In the genomic region with DNA sequence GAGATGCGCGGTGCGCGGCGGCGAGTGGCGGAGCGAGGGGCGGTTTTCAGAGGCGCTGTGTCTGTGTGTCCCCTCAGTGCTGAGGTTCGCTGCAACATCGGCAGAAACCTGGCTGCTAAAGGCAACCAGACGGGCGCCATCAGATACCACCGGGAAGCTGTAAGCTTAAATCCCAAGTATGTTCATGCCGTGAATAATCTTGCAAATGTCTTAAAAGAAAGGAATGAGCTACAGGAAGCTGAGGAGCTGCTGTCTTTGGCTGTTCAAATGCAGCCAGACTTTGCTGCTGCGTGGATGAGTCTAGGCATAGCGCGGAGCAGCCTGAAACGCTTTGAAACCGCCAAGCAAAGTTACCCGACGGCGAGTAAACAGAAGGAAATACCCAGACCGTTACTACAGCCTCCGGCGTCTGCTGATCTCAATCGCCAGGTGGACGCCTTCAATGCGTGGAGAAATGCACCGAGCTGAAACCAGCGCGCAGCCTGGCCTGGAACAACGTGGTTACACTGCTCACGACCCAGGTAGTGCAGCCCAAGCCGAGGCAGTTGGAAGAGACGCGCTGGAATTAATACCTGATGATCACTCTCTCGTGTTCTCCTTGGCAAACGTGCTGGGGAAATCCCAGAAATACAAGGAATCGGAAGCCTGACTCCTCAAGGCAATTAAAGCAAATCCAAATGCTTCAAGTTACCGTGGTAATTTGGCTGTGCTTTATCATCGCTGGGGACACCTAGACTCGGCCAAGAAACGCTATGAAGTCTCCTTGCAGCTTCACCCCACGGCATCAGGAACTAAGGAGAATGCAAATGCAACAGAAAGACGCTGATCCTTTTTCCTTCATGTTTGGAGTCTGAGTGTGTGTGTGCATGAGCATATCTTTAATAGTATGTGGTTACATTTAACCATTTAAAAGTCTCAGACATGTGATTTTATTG, we compare ENCODE assay signal across 11 cellular contexts. TPM values are rescaled to one million over a fixed set of nuclear protein-coding genes. Genes with fewer than 3 reads are reported as not detected.
A peak's percentile ranks its signal among the peaks of the same experiment; 100 is the strongest.
DNase-seq lines count a peak whose midpoint lies in the region; ATAC-seq and TF ChIP-seq lines count a peak whose summit lies in the region.
"Had no signal": no experiment of that assay in that cellular context is flagged by ENCODE, and none has a peak within 500 bp of the region (broad histone marks: within the 10 kb centered on the region; RNA-seq: fewer than 3 reads in every experiment).

No MANE protein-coding gene starts in this region.

- H3K9ac ChIP-seq in fibroblast of lung (ENCODE audit: insufficient read depth, low read length): no peak overlapping the region

- CTCF ChIA-PET in Panc1 (lab: Charles Lee): interaction anchor here (0.6 kb wide), 1 partner anchor 61 kb away, joined by 5 read pairs; no protein-coding TSS in a partner anchor

- peak overlapping the region; percentile 59 for H2AFZ ChIP-seq in fibroblast of lung (ENCODE audit: low read length)
- peak overlapping the region; percentile 48 for H2AFZ ChIP-seq in osteoblast (ENCODE audit: low read length)

- POLR2A ChIA-PET in Panc1 (lab: Charles Lee): interaction anchor here (0.5 kb wide), 1 partner anchor 144 kb away, joined by 3 read pairs; no protein-coding TSS in a partner anchor

- ATAC-seq in Panc1: peak; percentile 94
- ATAC-seq in HG02970 (IDR thresholded peaks at IDR 0.05; ENCODE audit: low FRiP score, unreplicated experiment): no peak

- H4K20me1 ChIP-seq in fibroblast of lung (ENCODE audit: control insufficient read depth, extremely low read depth, insufficient read depth, low read length): no peaks in the 10 kb centered on the region
- H4K20me1 ChIP-seq in osteoblast (ENCODE audit: insufficient read depth, low read length): no peaks in the 10 kb centered on the region

- in situ Hi-C loops in Panc1 (cut with HindIII; ENCODE audit: low pct_unique_long_range_greater_than_20kb, low sequenced_read_pairs): no loop called here

- intact Hi-C loops in Panc1 (cut with micrococcal nuclease; ENCODE audit: unreplicated experiment): no loop called here

- peak overlapping the region; percentile 68 for H3K4me2 ChIP-seq in fibroblast of lung (ENCODE audit: extremely low read depth, insufficient read depth, low read length)
- H3K4me2 ChIP-seq in osteoblast (ENCODE audit: insufficient read depth, low read length): peak overlapping the region; percentile 58

- H3K9me3 ChIP-seq in Panc1 (ENCODE audit: control insufficient read depth, insufficient read depth, low read depth, low read length) (no peaks in the 10 kb centered on the region), fibroblast of lung (ENCODE audit: control insufficient read depth, insufficient read depth, low read depth, low read length) (no peaks in the 10 kb centered on the region), osteoblast (ENCODE audit: low read depth, low read length) (no peaks in the 10 kb centered on the region)

- H3K4me1 ChIP-seq in Panc1 (ENCODE audit: control insufficient read depth, insufficient read depth, low read length) (peaks cover 32% of the 10 kb centered on the region), fibroblast of lung (ENCODE audit: control insufficient read depth, extremely low read depth, insufficient read depth, low read length) (no peaks in the 10 kb centered on the region), osteoblast (ENCODE audit: insufficient read depth, low read length) (peaks cover 2% of the 10 kb centered on the region)

- H3K27ac ChIP-seq in Panc1 (ENCODE audit: low read length) (peak overlapping the region; percentile 92), fibroblast of lung (ENCODE audit: insufficient read depth, low read length) (no peak overlapping the region), osteoblast (ENCODE audit: low read depth, low read length) (no peak overlapping the region)

- peak overlapping the region; percentile 35 to 71 for H3K4me3 ChIP-seq in Panc1 (ENCODE audit: low read depth in 2 of 2, low read length in 2 of 2)
- peak overlapping the region; percentile 9 to 37 (median 24) for H3K4me3 ChIP-seq in fibroblast of lung (replicated peaks in 1 of 4; ENCODE audit: control extremely low read depth in 1 of 4, insufficient read depth in 1 of 4, low read depth in 3 of 4, low read length in 4 of 4)
- H3K4me3 ChIP-seq in osteoblast (ENCODE audit: insufficient read depth, low read length): peak overlapping the region; percentile 20

- DNase-seq in ELR (ENCODE audit: low read depth): peak; percentile 64
- DNase-seq in Panc1 (ENCODE audit: low read depth, low spot score): no peak
- peak; percentile 45 to 59 for DNase-seq in fibroblast of lung (ENCODE audit: low read depth in 2 of 2)
- no peak for DNase-seq in osteoblast (ENCODE audit: insufficient read length, low spot score, missing footprints)
- no peak for DNase-seq in NCI-H2196 (lab: John Stamatoyannopoulos, UW; ENCODE audit: unreplicated experiment)
- no peak for DNase-seq in GDM1 (lab: John Stamatoyannopoulos, UW)
- no peak for DNase-seq in putamen (ENCODE audit: low spot score)
- DNase-seq: Karpas-422 had no signal

- H3K36me3 ChIP-seq in Panc1 (ENCODE audit: control insufficient read depth, insufficient read depth, low read length): no peaks in the 10 kb centered on the region
- no peaks in the 10 kb centered on the region for H3K36me3 ChIP-seq in fibroblast of lung (ENCODE audit: control insufficient read depth, insufficient read depth, low read length)
- no peaks in the 10 kb centered on the region for H3K36me3 ChIP-seq in osteoblast (ENCODE audit: insufficient read depth, low read length)

- H3K79me2 ChIP-seq in fibroblast of lung (ENCODE audit: control insufficient read depth, insufficient read depth, low read length) (no peaks in the 10 kb centered on the region), osteoblast (ENCODE audit: insufficient read depth, low read length) (no peaks in the 10 kb centered on the region)

- BruUV-seq in Panc1 (replicated peaks; lab: Mats Ljungman, UMichigan): no TSS peak

- H3K27me3 ChIP-seq in Panc1 (ENCODE audit: control insufficient read depth, insufficient read depth, low read length) (no peaks in the 10 kb centered on the region), fibroblast of lung (ENCODE audit: control insufficient read depth, insufficient read depth, low read length) (peaks cover 20% of the 10 kb centered on the region), osteoblast (ENCODE audit: insufficient read depth, low read length) (peaks cover 29% of the 10 kb centered on the region)

- TF ChIP-seq CTCF in Panc1 (IDR thresholded peaks at IDR 0.05) (no peak), fibroblast of lung (conservative IDR thresholded peaks at IDR 0.05 in 1 of 2, IDR thresholded peaks at IDR 0.05 in 1 of 2; ENCODE audit: low read depth in 1 of 2, low read length in 2 of 2) (no peak), osteoblast (IDR thresholded peaks at IDR 0.05; ENCODE audit: extremely low read depth, low read depth, low read length) (no peak)

RNA-seq across cellular contexts. Expression of a gene that starts 15.9 kb away (rescaled TPM):
- total RNA-seq in Panc1 (2021; ENCODE audit: unreplicated experiment) (not detected), fibroblast of lung (not detected in 2 replicates), osteoblast (not detected in 2 replicates)
- polyA plus RNA-seq in Panc1 (2012; ENCODE audit: insufficient read length): not detected
- polyA plus RNA-seq in fibroblast of lung: not detected in 2 replicates
- polyA plus RNA-seq in fibroblast of lung (2012): not detected in 2 replicates
- polyA minus RNA-seq in fibroblast of lung (ENCODE audit: low replicate concordance): not detected in 2 replicates
- total RNA-seq: activated CD8-positive, alpha-beta memory T cell treated with anti-CD3 and anti-CD28 coated beads for 36 hours; mucosa of gallbladder had no signal

RNA-seq across cellular contexts. Expression of a gene that starts 32.3 kb away (rescaled TPM):
- total RNA-seq in Panc1 (2021; ENCODE audit: unreplicated experiment) (not detected), fibroblast of lung (not detected in 2 replicates), osteoblast (not detected in 2 replicates)
- not detected for polyA plus RNA-seq in Panc1 (2012; ENCODE audit: insufficient read length)
- not detected in 2 replicates for polyA plus RNA-seq in fibroblast of lung
- polyA plus RNA-seq in fibroblast of lung (2012): not detected in 2 replicates
- not detected in 2 replicates for polyA minus RNA-seq in fibroblast of lung (ENCODE audit: low replicate concordance)
- total RNA-seq: activated CD8-positive, alpha-beta memory T cell treated with anti-CD3 and anti-CD28 coated beads for 36 hours; mucosa of gallbladder had no signal

Comparison
In these comparisons a context has a peak if more than half of its experiments do, and no peak if none do; other contexts are left out.
1. DNase-seq: peak in ELR (single experiment) and fibroblast of lung (2 of 2); none in Panc1 (single experiment), osteoblast (single experiment), NCI-H2196 (single experiment), GDM1 (single experiment) and putamen (single experiment).
2. Peak in every context shown above with its lines, with median percentiles within 50 percentile points of each other: H3K4me3 ChIP-seq.